In the genomic region with DNA sequence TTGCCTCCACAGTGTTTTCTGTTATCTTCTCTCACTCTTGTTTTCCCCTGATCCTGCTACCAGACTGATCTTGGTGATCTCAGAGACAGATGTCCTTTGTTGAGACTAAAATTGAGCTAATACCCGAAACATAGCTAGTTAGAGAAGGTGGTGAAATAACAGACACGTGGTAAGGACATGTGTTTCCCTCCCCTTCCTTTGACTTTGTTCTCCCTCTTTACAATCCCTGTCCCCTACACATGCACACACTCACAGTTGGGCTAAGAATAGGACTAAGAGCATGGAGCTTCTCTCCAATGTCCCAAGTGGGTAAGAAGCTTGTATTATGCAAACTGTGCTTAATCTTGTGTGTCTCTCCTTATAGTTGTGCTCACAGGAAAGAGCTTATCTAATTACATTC, we compare ENCODE assay signal across 21 cellular contexts. TPM values are rescaled to one million over a fixed set of nuclear protein-coding genes. Genes with fewer than 3 reads are reported as not detected.
DNase-seq lines count a peak whose midpoint lies in the region; ATAC-seq and TF ChIP-seq lines count a peak whose summit lies in the region.
"Had no signal": no experiment of that assay in that cellular context is flagged by ENCODE, and none has a peak within 500 bp of the region (broad histone marks: within the 10 kb centered on the region; RNA-seq: fewer than 3 reads in every experiment).

No MANE protein-coding gene starts in this region.

- H3K27me3 ChIP-seq in A673 (replicated peaks; ENCODE audit: insufficient read depth, low read depth, low read length, poor library complexity) (no peaks in the 10 kb centered on the region), SJCRH30 (no peaks in the 10 kb centered on the region), endocrine pancreas (ENCODE audit: control insufficient read depth, insufficient read depth, low read length) (no peaks in the 10 kb centered on the region)
- H3K27me3 ChIP-seq: BLaER1, MG63 had no signal

- H3K9ac ChIP-seq in endocrine pancreas (ENCODE audit: control insufficient read depth, insufficient read depth, low read length), result no peak overlapping the region
- H3K9ac ChIP-seq: BLaER1 had no signal

- TF ChIP-seq CTCF in A673 (conservative IDR thresholded peaks at IDR 0.05; ENCODE audit: low read depth, low read length), result no peak

- BruUV-seq in A673 (replicated peaks; lab: Mats Ljungman, UMichigan), result no TSS peak

- DNase-seq in A673 (ENCODE audit: low spot score) (peak; percentile 88), KBM-7 (peak; percentile 29), SJCRH30 (peak; percentile 73 to 95), HK-2 (ENCODE audit: unreplicated experiment) (no peak), activated T-cell treated with anti-CD3 and anti-CD28 coated beads for 4 hours (no peak), NCI-H1930 (lab: John Stamatoyannopoulos, UW) (no peak)
- DNase-seq: CD4-positive, CD25-positive, alpha-beta regulatory T cell; DMS53; MG63; NCI-H2029 treated with DMSO at 0.1 percent for 48 hours; NCI-H2227 treated with DMSO at 0.1 percent for 48 hours; NCI-H526 treated with DMSO at 0.1 percent for 48 hours; SHP77 treated with DMSO at 0.1 percent for 48 hours; T-helper 17 cell had no signal

- POLR2A ChIA-PET in A673 (lab: Charles Lee; ENCODE audit: low non-redundant PET), result interaction anchor here (0.6 kb wide), 1 partner anchor 12 kb away, joined by 3 read pairs; no protein-coding TSS in a partner anchor

- no peak for ATAC-seq in HG02884 (IDR thresholded peaks at IDR 0.05; ENCODE audit: unreplicated experiment)
- ATAC-seq: HCT116, K562, SK-N-SH treated with all-trans-retinoic acid at 6 μM for 48 hours, T-helper 17 cell had no signal

- H3K36me3 ChIP-seq in A673 (ENCODE audit: insufficient read depth, low read length, poor library complexity, severe bottlenecking), result no peaks in the 10 kb centered on the region
- no peaks in the 10 kb centered on the region for H3K36me3 ChIP-seq in SJCRH30
- no peaks in the 10 kb centered on the region for H3K36me3 ChIP-seq in endocrine pancreas (ENCODE audit: control insufficient read depth, insufficient read depth, low read length)
- H3K36me3 ChIP-seq: BLaER1, MG63 had no signal

- H3K27ac ChIP-seq in A673 (ENCODE audit: low read depth, low read length, poor library complexity, severe bottlenecking) (peak overlapping the region; percentile 73), SJCRH30 (peak overlapping the region; percentile 97)
- H3K27ac ChIP-seq: BLaER1, RWPE1 had no signal

- peaks cover 75% of the 10 kb centered on the region for H3K4me1 ChIP-seq in A673 (ENCODE audit: insufficient read depth, low read length, poor library complexity, severe bottlenecking)
- H3K4me1 ChIP-seq in SJCRH30, result peaks cover 20% of the 10 kb centered on the region
- H3K4me1 ChIP-seq in endocrine pancreas (ENCODE audit: control insufficient read depth, insufficient read depth, low read length), result peaks cover 15% of the 10 kb centered on the region
- H3K4me1 ChIP-seq: BLaER1 had no signal

- H3K4me3 ChIP-seq in A673 (ENCODE audit: low read depth, low read length, poor library complexity, severe bottlenecking), result peak overlapping the region; percentile 15
- peak overlapping the region; percentile 41 for H3K4me3 ChIP-seq in SJCRH30
- H3K4me3 ChIP-seq in endocrine pancreas (ENCODE audit: control insufficient read depth, insufficient read depth, low read length), result peak overlapping the region; percentile 59
- H3K4me3 ChIP-seq: BLaER1, K562, MG63 had no signal

- CTCF ChIA-PET in A673 (lab: Charles Lee), result no interaction called here

- intact Hi-C loops in A673 (cut with micrococcal nuclease; ENCODE audit: unreplicated experiment), result loop anchor here (10.0 kb wide), 1 partner anchor 151 kb away; no protein-coding TSS in a partner anchor

- no peaks in the 10 kb centered on the region for H3K9me3 ChIP-seq in A673 (ENCODE audit: low read depth, low read length, poor library complexity, severe bottlenecking)
- H3K9me3 ChIP-seq in SJCRH30 (replicated peaks), result no peaks in the 10 kb centered on the region
- H3K9me3 ChIP-seq in endocrine pancreas (ENCODE audit: control insufficient read depth, low read length), result no peaks in the 10 kb centered on the region
- H3K9me3 ChIP-seq: BLaER1, MG63 had no signal

- in situ Hi-C loops in KBM-7 (cut with MboI; ENCODE audit: low pct_unique_long_range_greater_than_20kb, low sequenced_read_pairs), result no loop called here

RNA-seq across cellular contexts. Expression of a gene that starts 37.2 kb away (rescaled TPM):
- total RNA-seq in A673 (2021), result 8.0 and 10.7 TPM in 2 replicates
- total RNA-seq in SJCRH30 (2014; rRNA removed; shearing (Covaris generic)), result 4.1 and 5.5 TPM in 2 replicates
- total RNA-seq: CD4-positive, CD25-positive, alpha-beta regulatory T cell; K562; T-helper 17 cell had no signal

Comparison
In these comparisons a context has a peak if more than half of its experiments do, and no peak if none do; other contexts are left out.
1. DNase-seq: peak in A673 (single experiment), KBM-7 (single experiment) and SJCRH30 (2 of 2); none in HK-2 (single experiment), activated T-cell treated with anti-CD3 and anti-CD28 coated beads for 4 hours (single experiment) and NCI-H1930 (0 of 2).
2. Peak in every context shown above with its lines, with median percentiles within 50 percentile points of each other: H3K4me3 ChIP-seq.